ENCODE assay signal across 1 cellular context in the genomic region with DNA sequence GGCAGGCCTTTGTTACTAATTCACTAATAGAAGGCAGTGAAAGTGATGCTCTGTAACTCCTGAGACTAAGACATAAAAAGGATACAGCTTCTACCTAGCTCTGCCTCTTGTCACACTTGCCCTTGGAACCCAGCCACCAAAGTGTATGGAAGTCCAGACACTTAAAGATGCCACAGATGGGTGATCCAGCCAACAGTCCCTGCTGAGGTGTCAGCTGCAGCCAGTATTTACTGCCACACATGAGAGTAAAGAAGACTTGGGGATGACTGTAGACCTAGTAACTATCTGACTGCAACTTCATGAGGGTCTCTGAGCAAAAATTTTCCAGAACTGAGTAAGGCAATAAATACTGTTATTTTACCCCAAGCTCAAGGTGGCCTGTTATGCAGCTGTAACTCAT.
TF ChIP-seq lines count a peak whose summit lies in the region.

No MANE protein-coding gene starts in this region.

TF ChIP-seq in A549, 52 proteins besides CTCF, POLR2A, EP300 and RAD21 (continued from another document):
- TF ChIP-seq, protein P1, sequence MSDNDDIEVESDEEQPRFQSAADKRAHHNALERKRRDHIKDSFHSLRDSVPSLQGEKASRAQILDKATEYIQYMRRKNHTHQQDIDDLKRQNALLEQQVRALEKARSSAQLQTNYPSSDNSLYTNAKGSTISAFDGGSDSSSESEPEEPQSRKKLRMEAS (IDR thresholded peaks at IDR 0.05) = no peak
